In the genomic region with DNA sequence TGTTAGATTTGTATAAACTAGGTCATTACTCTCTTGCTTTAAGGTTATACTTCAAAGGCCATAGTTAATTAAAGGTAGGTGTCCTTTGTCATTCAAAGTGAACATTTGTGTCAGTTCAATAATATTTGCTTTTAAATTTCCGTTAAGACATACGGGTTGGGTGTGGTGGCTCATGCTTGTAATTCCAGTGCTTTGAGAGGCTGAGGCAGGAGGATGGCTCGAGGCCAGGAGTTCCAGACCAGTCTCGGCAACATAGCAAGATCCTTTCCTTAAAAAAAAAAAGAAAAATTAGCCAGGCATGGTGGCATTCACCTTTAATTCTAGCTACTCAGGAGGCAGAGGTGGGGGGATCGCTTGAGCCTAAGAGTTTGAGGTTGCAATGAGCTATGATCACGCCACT, we compare ENCODE assay signal across 23 cellular contexts.
DNase-seq lines count a peak whose midpoint lies in the region; ATAC-seq and TF ChIP-seq lines count a peak whose summit lies in the region.
"Had no signal": no experiment of that assay in that cellular context is flagged by ENCODE, and none has a peak within 500 bp of the region (broad histone marks: within the 10 kb centered on the region; RNA-seq: fewer than 3 reads in every experiment).

No MANE protein-coding gene starts in this region.

- peak; percentile 79 for ATAC-seq in left lung
- ATAC-seq in HG03457 (IDR thresholded peaks at IDR 0.05; ENCODE audit: unreplicated experiment), result no peak
- ATAC-seq: activated CD8-positive, alpha-beta T cell treated with anti-CD3 and anti-CD28 coated beads, Interleukin-2, amount 10 ng/mL, durations not matched to agents 7 days and 5 days; gastroesophageal sphincter; left ventricle myocardium superior had no signal

- no peaks in the 10 kb centered on the region for H3K4me1 ChIP-seq in left lung
- peaks cover 13 to 15% of the 10 kb centered on the region in 2 donors for H3K4me1 ChIP-seq in thyroid gland
- H3K4me1 ChIP-seq in sigmoid colon, result no peaks in the 10 kb centered on the region
- H3K4me1 ChIP-seq: gastroesophageal sphincter, SJCRH30 had no signal

- no peak for TF ChIP-seq EP300 in sigmoid colon (IDR thresholded peaks at IDR 0.05)

- H3K36me3 ChIP-seq in left lung, result no peaks in the 10 kb centered on the region
- no peaks in the 10 kb centered on the region for H3K36me3 ChIP-seq in thyroid gland
- H3K36me3 ChIP-seq in sigmoid colon, result no peaks in the 10 kb centered on the region
- H3K36me3 ChIP-seq: brain microvascular endothelial cell, gastroesophageal sphincter, transverse colon had no signal

- intact Hi-C loops in left lung (cut with DNase I) (no loop called here), thyroid gland (cut with DNase I) (no loop called here), sigmoid colon (cut with DNase I) (no loop called here)

- TF ChIP-seq CTCF in left lung (IDR thresholded peaks at IDR 0.05) (no peak), thyroid gland (IDR thresholded peaks at IDR 0.05) (no peak), sigmoid colon (IDR thresholded peaks at IDR 0.05) (no peak)

- peak; percentile 78 for DNase-seq in NCI-H146 (lab: John Stamatoyannopoulos, UW)
- DNase-seq in NCI-H146 treated with DMSO at 0.1 percent for 48 hours (lab: John Stamatoyannopoulos, UW; ENCODE audit: unreplicated experiment), result no peak
- peak in 1 of 61 donors; percentile 18 for DNase-seq in caudate nucleus (lab: John Stamatoyannopoulos, UW)
- peak in 1 of 2 donors; percentile 46 for DNase-seq in left lung
- peak; percentile 50 to 53 for DNase-seq in thyroid gland
- DNase-seq in sigmoid colon, result no peak
- DNase-seq in RKO (ENCODE audit: low spot score), result no peak
- DNase-seq: activated B cell treated with CpG ODN at 0.5 μM for 24 hours; activated CD8-positive, alpha-beta T cell treated with anti-CD3 and anti-CD28 coated beads, Interleukin-2, amount 10 ng/mL, durations not matched to agents 7 days and 5 days; activated naive CD4-positive, alpha-beta T cell treated with anti-CD3 and anti-CD28 coated beads, Interleukin-2, amount 50 U/mL, for 16 hours; activated T-cell treated with anti-CD3 and anti-CD28 coated beads, Interleukin-2, amount 50 U/mL, for 24 hours; GOT3; Kasumi-1; left ventricle myocardium superior; NCI-H2171; SJCRH30; stimulated activated CD4-positive, alpha-beta T cell treated with anti-CD3 and anti-CD28 coated beads, Interleukin-2, amount 100 ng/mL, for 24 hours; stimulated activated naive CD4-positive, alpha-beta T cell treated with Interleukin-2 at 50 U/mL for 16 hours; transverse colon had no signal

- H3K27ac ChIP-seq in caudate nucleus (ENCODE audit: low read depth, low read length) (peak overlapping the region; percentile 40), left lung (no peak overlapping the region), thyroid gland (peak overlapping the region in 2 of 3 donors; percentile 47 to 79), sigmoid colon (no peak overlapping the region)
- H3K27ac ChIP-seq: 22Rv1, brain microvascular endothelial cell, gastroesophageal sphincter, SJCRH30, transverse colon had no signal

- H3K9me3 ChIP-seq in left lung (no peaks in the 10 kb centered on the region), thyroid gland (no peaks in the 10 kb centered on the region), sigmoid colon (no peaks in the 10 kb centered on the region)
- H3K9me3 ChIP-seq: gastroesophageal sphincter, SJCRH30, transverse colon had no signal

- H3K4me3 ChIP-seq in left lung, result no peak overlapping the region
- no peak overlapping the region for H3K4me3 ChIP-seq in thyroid gland (replicated peaks in 1 of 3)
- H3K4me3 ChIP-seq in sigmoid colon, result no peak overlapping the region
- H3K4me3 ChIP-seq: gastroesophageal sphincter, SJCRH30, transverse colon had no signal

- TF ChIP-seq POLR2A in thyroid gland (IDR thresholded peaks at IDR 0.05) (no peak), sigmoid colon (IDR thresholded peaks at IDR 0.05) (no peak)

- H3K27me3 ChIP-seq in left lung, result peaks cover 0 to 9% of the 10 kb centered on the region in 2 donors
- no peaks in the 10 kb centered on the region for H3K27me3 ChIP-seq in thyroid gland
- no peaks in the 10 kb centered on the region for H3K27me3 ChIP-seq in sigmoid colon
- H3K27me3 ChIP-seq: brain microvascular endothelial cell, gastroesophageal sphincter, SJCRH30 had no signal

- 42 to 46% methylated on average over 6 of the region's 6 CpGs for WGBS in thyroid gland, 2 donors
- WGBS in sigmoid colon, 2 donors, result 23 to 58% methylated on average over 6 of the region's 6 CpGs

Comparison
In these comparisons a context has a peak if more than half of its experiments do, and no peak if none do; other contexts are left out.
1. DNase-seq: peak in NCI-H146 (single experiment) and thyroid gland (2 of 2); none in NCI-H146 treated with DMSO at 0.1 percent for 48 hours (single experiment), sigmoid colon (single experiment) and RKO (single experiment).
2. H3K27ac ChIP-seq: peak in caudate nucleus (single experiment) and thyroid gland (2 of 3); none in left lung (0 of 2) and sigmoid colon (0 of 4).